Comparison of ENCODE assay signal across 18 cellular contexts in genomic region chr2:134790487-134790886, GRCh38. TPM values are rescaled to one million over a fixed set of nuclear protein-coding genes. Genes with fewer than 3 reads are reported as not detected.
DNase-seq lines count a peak whose midpoint lies in the region; TF ChIP-seq lines count a peak whose summit lies in the region.
"Had no signal": no experiment of that assay in that cellular context is flagged by ENCODE, and none has a peak within 500 bp of the region (broad histone marks: within the 10 kb centered on the region; RNA-seq: fewer than 3 reads in every experiment).

No MANE protein-coding gene starts in this region.

- intact Hi-C loops in A673 (cut with micrococcal nuclease; ENCODE audit: unreplicated experiment), result no loop called here
- intact Hi-C loops in PC-9 (cut with micrococcal nuclease; ENCODE audit: unreplicated experiment), result no loop called here

- POLR2A ChIA-PET in A673 (lab: Charles Lee; ENCODE audit: low non-redundant PET) (no interaction called here), PC-9 (lab: Charles Lee; ENCODE audit: unreplicated experiment) (no interaction called here)

- no peak overlapping the region for H2AFZ ChIP-seq in PC-9

- 0 out of 2 replicates have a peak, but pooled peaks have one; percentile 14 for TF ChIP-seq CTCF in A673 (conservative IDR thresholded peaks at IDR 0.05; ENCODE audit: low read depth, low read length)
- TF ChIP-seq CTCF in GM12865 (IDR thresholded peaks at IDR 0.05; ENCODE audit: insufficient read depth, low read depth, low read length, missing control alignments), result peak; percentile 15
- TF ChIP-seq CTCF in PC-9 (conservative IDR thresholded peaks at IDR 0.05), result peak; percentile 21; the same call in 1 of the 2 replicates
- TF ChIP-seq CTCF in glutamatergic neuron (IDR thresholded peaks at IDR 0.05; ENCODE audit: partially characterized antibody, unreplicated experiment), result peak; percentile 44
- no peak for TF ChIP-seq CTCF in nephron progenitor cell (IDR thresholded peaks at IDR 0.05)
- TF ChIP-seq CTCF in WERI-Rb-1 (IDR thresholded peaks at IDR 0.05; ENCODE audit: low read depth, low read length), result no peak

- H3K27ac Mint-ChIP-seq in glutamatergic neuron (ENCODE audit: unreplicated experiment), result no peak overlapping the region
- H3K27ac Mint-ChIP-seq in nephron progenitor cell, result no peak overlapping the region
- H3K27ac Mint-ChIP-seq: immature natural killer cell; memory B cell; natural killer cell treated with Interleukin-12 subunit alpha and Interleukin-12 subunit beta and Interleukin-15 and Interleukin-18, amount 100 ng/mL, for 72 hours had no signal

- H3K27me3 Mint-ChIP-seq in glutamatergic neuron (ENCODE audit: unreplicated experiment) (peaks cover 6% of the 10 kb centered on the region), nephron progenitor cell (ENCODE audit: low read depth, poor library complexity) (peaks cover 8% of the 10 kb centered on the region)

- no peaks in the 10 kb centered on the region for H3K9me2 ChIP-seq in PC-9 (ENCODE audit: insufficient read depth)

- H3K4me1 Mint-ChIP-seq in glutamatergic neuron (ENCODE audit: low read depth, unreplicated experiment) (peaks cover 1% of the 10 kb centered on the region), nephron progenitor cell (no peaks in the 10 kb centered on the region)
- H3K4me1 Mint-ChIP-seq: immature natural killer cell, memory B cell had no signal

- H3K79me2 ChIP-seq in PC-9 (ENCODE audit: low read depth), result no peaks in the 10 kb centered on the region

- H3K9me3 ChIP-seq in A673 (ENCODE audit: low read depth, low read length, poor library complexity, severe bottlenecking), result no peaks in the 10 kb centered on the region
- no peaks in the 10 kb centered on the region for H3K9me3 ChIP-seq in PC-9 (ENCODE audit: insufficient read depth, low read depth)
- H3K9me3 ChIP-seq in WERI-Rb-1 (ENCODE audit: severe bottlenecking), result peaks cover 2% of the 10 kb centered on the region
- H3K9me3 ChIP-seq: adrenal gland, uterus had no signal

- H3K27ac ChIP-seq in A673 (ENCODE audit: low read depth, low read length, poor library complexity, severe bottlenecking) (no peak overlapping the region), PC-9 (no peak overlapping the region), WERI-Rb-1 (no peak overlapping the region)
- H3K27ac ChIP-seq: adrenal gland, stomach, uterus, VCaP had no signal

- peaks cover 1% of the 10 kb centered on the region for H3K9me3 Mint-ChIP-seq in glutamatergic neuron (ENCODE audit: unreplicated experiment)
- H3K9me3 Mint-ChIP-seq in nephron progenitor cell, result no peaks in the 10 kb centered on the region
- H3K9me3 Mint-ChIP-seq: immature natural killer cell; natural killer cell treated with Interleukin-12 subunit alpha and Interleukin-12 subunit beta and Interleukin-15 and Interleukin-18, amount 100 ng/mL, for 72 hours had no signal

- no peak overlapping the region for H3K4me3 ChIP-seq in A673 (ENCODE audit: low read depth, low read length, poor library complexity, severe bottlenecking)
- H3K4me3 ChIP-seq in GM12865 (ENCODE audit: low read depth, low read length), result no peak overlapping the region
- no peak overlapping the region for H3K4me3 ChIP-seq in PC-9
- H3K4me3 ChIP-seq in WERI-Rb-1 (ENCODE audit: low read depth, low read length), result no peak overlapping the region
- H3K4me3 ChIP-seq: adrenal gland, stomach, uterus had no signal

- H3K4me1 ChIP-seq in A673 (ENCODE audit: insufficient read depth, low read length, poor library complexity, severe bottlenecking) (no peaks in the 10 kb centered on the region), PC-9 (replicated peaks; ENCODE audit: insufficient read depth) (no peaks in the 10 kb centered on the region)
- H3K4me1 ChIP-seq: adrenal gland, uterus had no signal

- H3K4me2 ChIP-seq in PC-9, result no peak overlapping the region

- H3F3A ChIP-seq in PC-9 (ENCODE audit: insufficient read depth, low read depth), result no peaks in the 10 kb centered on the region

- H3K36me3 Mint-ChIP-seq in glutamatergic neuron (ENCODE audit: unreplicated experiment), result peaks cover 4% of the 10 kb centered on the region
- no peaks in the 10 kb centered on the region for H3K36me3 Mint-ChIP-seq in nephron progenitor cell (ENCODE audit: low read depth)
- H3K36me3 Mint-ChIP-seq: memory B cell; natural killer cell treated with Interleukin-12 subunit alpha and Interleukin-12 subunit beta and Interleukin-15 and Interleukin-18, amount 100 ng/mL, for 72 hours had no signal

- no peaks in the 10 kb centered on the region for H4K20me1 ChIP-seq in PC-9 (ENCODE audit: insufficient read depth)

- CTCF ChIA-PET in A673 (lab: Charles Lee), result no interaction called here
- CTCF ChIA-PET in PC-9 (lab: Charles Lee), result interaction anchor here (0.6 kb wide), 1 partner anchor 97 kb away, joined by 7 read pairs; no protein-coding TSS in a partner anchor

- H3K36me3 ChIP-seq in A673 (ENCODE audit: insufficient read depth, low read length, poor library complexity, severe bottlenecking), result no peaks in the 10 kb centered on the region
- H3K36me3 ChIP-seq in PC-9 (ENCODE audit: low read depth), result no peaks in the 10 kb centered on the region
- no peaks in the 10 kb centered on the region for H3K36me3 ChIP-seq in WERI-Rb-1
- H3K36me3 ChIP-seq: adrenal gland, stomach, uterus had no signal

- BruUV-seq in A673 (replicated peaks; lab: Mats Ljungman, UMichigan) (no TSS peak), PC-9 (replicated peaks; lab: Mats Ljungman, UMichigan) (no TSS peak)

- no peak for DNase-seq in A673 (ENCODE audit: low spot score)
- no peak for DNase-seq in GM12865 (ENCODE audit: low read depth)
- no peak for DNase-seq in PC-9
- DNase-seq in glutamatergic neuron, result no peak
- DNase-seq in nephron progenitor cell, result no peak
- DNase-seq in activated effector memory CD4-positive, alpha-beta T cell treated with Interleukin-2 at 50 U/mL for 16 hours, result no peak
- no peak for DNase-seq in WERI-Rb-1
- DNase-seq in foreskin melanocyte, result no peak
- DNase-seq: adrenal gland, cerebellar nuclear complex, immature natural killer cell, NCI-H1048, stomach, uterus had no signal

- H3K27me3 ChIP-seq in A673 (replicated peaks; ENCODE audit: insufficient read depth, low read depth, low read length, poor library complexity), result peaks cover 6% of the 10 kb centered on the region
- H3K27me3 ChIP-seq in PC-9 (ENCODE audit: insufficient read depth, low read depth), result no peaks in the 10 kb centered on the region
- H3K27me3 ChIP-seq in WERI-Rb-1 (ENCODE audit: insufficient read depth, low read depth, severe bottlenecking), result no peaks in the 10 kb centered on the region
- H3K27me3 ChIP-seq: adrenal gland, stomach, uterus had no signal

- H3K4me3 Mint-ChIP-seq in glutamatergic neuron (ENCODE audit: unreplicated experiment) (no peak overlapping the region), nephron progenitor cell (no peak overlapping the region)
- H3K4me3 Mint-ChIP-seq: immature natural killer cell; memory B cell; natural killer cell treated with Interleukin-12 subunit alpha and Interleukin-12 subunit beta and Interleukin-15 and Interleukin-18, amount 100 ng/mL, for 72 hours had no signal

RNA-seq across cellular contexts. Expression of gene ACMSD, which starts 47.9 kb away (rescaled TPM):
- not detected in 2 replicates for total RNA-seq in A673 (2021)
- total RNA-seq in PC-9 (2021), result not detected in 2 replicates
- not detected for total RNA-seq in glutamatergic neuron (ENCODE audit: unreplicated experiment)
- total RNA-seq: glomerular endothelial cell; natural killer cell treated with Interleukin-12 subunit alpha and Interleukin-12 subunit beta and Interleukin-15 and Interleukin-18, amount 100 ng/mL, for 72 hours; stomach; uterus had no signal

Comparison
In these comparisons a context has a peak if more than half of its experiments do, and no peak if none do; other contexts are left out.
1. CTCF ChIP-seq: peak in A673 (single experiment), GM12865 (single experiment), PC-9 (single experiment) and glutamatergic neuron (single experiment); none in nephron progenitor cell (single experiment) and WERI-Rb-1 (single experiment).